ENCODE assay signal across 14 cellular contexts in genomic region chr7:90824386-90825307, GRCh38.
DNase-seq lines count a peak whose midpoint lies in the region; ATAC-seq, FAIRE-seq and TF ChIP-seq lines count a peak whose summit lies in the region.
"Had no signal": no experiment of that assay in that cellular context is flagged by ENCODE, and none has a peak within 500 bp of the region (broad histone marks: within the 10 kb centered on the region; RNA-seq: fewer than 3 reads in every experiment).

No MANE protein-coding gene starts in this region.

- H3K27me3 ChIP-seq in vagina = no peaks in the 10 kb centered on the region
- H3K27me3 ChIP-seq: esophagus muscularis mucosa, ovary had no signal

- peaks cover 30% of the 10 kb centered on the region for H3K4me1 Mint-ChIP-seq in MCF 10A (ENCODE audit: insufficient read depth, unreplicated experiment)
- H3K4me1 Mint-ChIP-seq in memory B cell = peaks cover 26% of the 10 kb centered on the region

- H3K9me3 Mint-ChIP-seq in MCF 10A (ENCODE audit: unreplicated experiment) (peaks cover 8% of the 10 kb centered on the region), memory B cell (peaks cover 5% of the 10 kb centered on the region)

- intact Hi-C loops in MCF 10A (cut with micrococcal nuclease) (no loop called here), vagina (cut with DNase I) (no loop called here)

- H3K36me3 Mint-ChIP-seq in MCF 10A (ENCODE audit: insufficient read depth, unreplicated experiment) (no peaks in the 10 kb centered on the region), memory B cell (peaks cover 41% of the 10 kb centered on the region)

- H3K4me3 ChIP-seq in AG10803 (ENCODE audit: low read length) = no peak overlapping the region
- H3K4me3 ChIP-seq in vagina = no peak overlapping the region
- H3K4me3 ChIP-seq: esophagus muscularis mucosa, ovary, thoracic aorta had no signal

- POLR2A ChIA-PET in MCF 10A (lab: Yijun Ruan, JAX) = interaction anchor here (1.0 to 1.2 kb wide), 3 partner anchors 8 to 59 kb away, joined by 3 to 4 read pairs (median 3); no protein-coding TSS in a partner anchor

- BruUV-seq in MCF 10A (replicated peaks; lab: Mats Ljungman, UMichigan) = no TSS peak

- H3K27ac Mint-ChIP-seq in MCF 10A (ENCODE audit: low read depth, unreplicated experiment) (peak overlapping the region; percentile 36), memory B cell (peak overlapping the region; percentile 77)
- H3K27ac Mint-ChIP-seq: activated T-cell treated with anti-CD3 and anti-CD28 coated beads, Interleukin-2, amount 50 U/mL, for 24 hours had no signal

- CTCF ChIA-PET in MCF 10A (lab: Yijun Ruan, JAX) = interaction anchor here (0.8 to 1.3 kb wide), 5 partner anchors 56 to 369 kb away, joined by 3 to 4 read pairs (median 3); partner anchors contain the start of gene CDK14

- no peaks in the 10 kb centered on the region for H3K9me3 ChIP-seq in vagina
- H3K9me3 ChIP-seq: esophagus muscularis mucosa, ovary, thoracic aorta had no signal

- H3K4me3 Mint-ChIP-seq in MCF 10A (ENCODE audit: unreplicated experiment) (no peak overlapping the region), memory B cell (no peak overlapping the region)
- H3K4me3 Mint-ChIP-seq: activated T-cell treated with anti-CD3 and anti-CD28 coated beads, Interleukin-2, amount 50 U/mL, for 24 hours; brain had no signal

- no peak for ATAC-seq in memory B cell (ENCODE audit: low read depth)
- no peak for ATAC-seq in GM21360 (IDR thresholded peaks at IDR 0.05; ENCODE audit: unreplicated experiment)
- ATAC-seq in HG02981 (IDR thresholded peaks at IDR 0.05; ENCODE audit: unreplicated experiment) = no peak

- TF ChIP-seq CTCF in AG10803 (conservative IDR thresholded peaks at IDR 0.05; ENCODE audit: low read length) = no peak
- TF ChIP-seq CTCF in MCF 10A (IDR thresholded peaks at IDR 0.05; ENCODE audit: unreplicated experiment) = no peak
- TF ChIP-seq CTCF in vagina (IDR thresholded peaks at IDR 0.05) = no peak

- DNase-seq in AG10803 (ENCODE audit: low read depth) (peak; percentile 88), HTR-8/SVneo (ENCODE audit: insufficient read length, low spot score) (peak; percentile 14), MCF 10A (ENCODE audit: unreplicated experiment) (peak; percentile 91), memory B cell (ENCODE audit: low spot score in 2 of 2) (no peak), 8988T (no peak), vagina (ENCODE audit: extremely low spot score in 2 of 2) (no peak)
- DNase-seq: activated T-cell treated with anti-CD3 and anti-CD28 coated beads, Interleukin-2, amount 50 U/mL, for 24 hours; NCI-H1930; ovary had no signal

- no peak overlapping the region for H3K27ac ChIP-seq in vagina
- H3K27ac ChIP-seq: esophagus muscularis mucosa, ovary, thoracic aorta had no signal

- peaks cover 10% of the 10 kb centered on the region for H3K4me1 ChIP-seq in vagina

- H3K36me3 ChIP-seq in vagina = no peaks in the 10 kb centered on the region
- H3K36me3 ChIP-seq: esophagus muscularis mucosa, ovary, thoracic aorta had no signal

- no peak for FAIRE-seq in HTR-8/SVneo (lab: Jason Lieb, UNC)

- no peaks in the 10 kb centered on the region for H3K27me3 Mint-ChIP-seq in MCF 10A (ENCODE audit: insufficient read depth, unreplicated experiment)
- no peaks in the 10 kb centered on the region for H3K27me3 Mint-ChIP-seq in memory B cell
- H3K27me3 Mint-ChIP-seq: activated T-cell treated with anti-CD3 and anti-CD28 coated beads, Interleukin-2, amount 50 U/mL, for 24 hours; brain had no signal

- TF ChIP-seq POLR2A in vagina (IDR thresholded peaks at IDR 0.05) = no peak

Comparison
In these comparisons a context has a peak if more than half of its experiments do, and no peak if none do; other contexts are left out.
1. DNase-seq: peak in AG10803 (single experiment), HTR-8/SVneo (single experiment) and MCF 10A (single experiment); none in memory B cell (0 of 2), 8988T (single experiment) and vagina (0 of 2).